In the genomic region with DNA sequence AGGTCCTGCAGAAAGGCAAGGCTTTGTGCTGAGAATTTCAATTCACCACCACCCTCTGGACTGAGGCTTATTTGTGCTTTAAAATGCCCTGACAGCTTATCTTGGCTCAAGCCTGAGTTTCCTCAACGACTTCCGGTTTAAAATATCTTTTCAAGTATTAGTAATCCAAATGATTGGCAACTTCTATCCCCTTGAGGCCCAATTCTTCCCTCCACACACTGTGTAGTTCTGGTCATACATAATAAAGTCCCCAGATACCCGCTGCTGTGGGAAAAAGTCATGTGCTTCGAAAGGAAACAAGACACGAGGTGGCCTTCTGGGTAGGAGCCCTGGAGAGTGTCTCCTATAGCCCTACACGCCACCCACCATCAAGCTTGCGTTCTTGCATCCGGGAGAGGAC, we compare ENCODE assay signal across 25 cellular contexts.
DNase-seq lines count a peak whose midpoint lies in the region; ATAC-seq, FAIRE-seq and TF ChIP-seq lines count a peak whose summit lies in the region.
"Had no signal": no experiment of that assay in that cellular context is flagged by ENCODE, and none has a peak within 500 bp of the region (broad histone marks: within the 10 kb centered on the region; RNA-seq: fewer than 3 reads in every experiment).

No MANE protein-coding gene starts in this region.

- H3K4me1 ChIP-seq in osteoblast (ENCODE audit: insufficient read depth, low read length) (peaks cover 30% of the 10 kb centered on the region), HepG2 (ENCODE audit: insufficient read depth, low read length) (no peaks in the 10 kb centered on the region), suprapubic skin (no peaks in the 10 kb centered on the region)

- in situ Hi-C loops in HepG2 (cut with HindIII; ENCODE audit: extremely low pct_ligation_motif_present, low pct_unique_long_range_greater_than_20kb), result no loop called here

- no peaks in the 10 kb centered on the region for H3K79me2 ChIP-seq in osteoblast (ENCODE audit: insufficient read depth, low read length)
- no peaks in the 10 kb centered on the region for H3K79me2 ChIP-seq in HepG2 (ENCODE audit: insufficient read depth, low read length)

- 22% methylated on average over 8 of the region's 8 CpGs for WGBS in HepG2 (ENCODE audit: low lambda C conversion rate)
- WGBS in suprapubic skin, result 71% methylated on average over 8 of the region's 8 CpGs

- H3K4me2 ChIP-seq in osteoblast (ENCODE audit: insufficient read depth, low read length) (peak overlapping the region; percentile 79), HepG2 (ENCODE audit: low read depth, low read length) (no peak overlapping the region)
- H3K4me2 ChIP-seq: A549 had no signal

- no peak overlapping the region for H3K9ac ChIP-seq in HepG2 (ENCODE audit: insufficient read depth, low read depth, low read length)

- FAIRE-seq in HepG2 (lab: Jason Lieb, UNC), result no peak
- FAIRE-seq: A549 had no signal

- no peak overlapping the region for H2AFZ ChIP-seq in osteoblast (ENCODE audit: low read length)
- H2AFZ ChIP-seq in HepG2 (ENCODE audit: low read length), result no peak overlapping the region

- H3K27me3 ChIP-seq in osteoblast (ENCODE audit: insufficient read depth, low read length), result peaks cover 14% of the 10 kb centered on the region
- H3K27me3 ChIP-seq in HepG2 (ENCODE audit: control insufficient read depth in 1 of 2, insufficient read depth in 2 of 2, low read length in 2 of 2), result peaks cover 0 to 3% of the 10 kb centered on the region in 2 experiments; a peak in 1 of 5 replicates
- no peaks in the 10 kb centered on the region for H3K27me3 ChIP-seq in suprapubic skin
- H3K27me3 ChIP-seq: BE2C had no signal

- intact Hi-C loops in HepG2 (cut with micrococcal nuclease; ENCODE audit: unreplicated experiment), result no loop called here

- H3K36me3 ChIP-seq in osteoblast (ENCODE audit: insufficient read depth, low read length), result no peaks in the 10 kb centered on the region
- no peaks in the 10 kb centered on the region for H3K36me3 ChIP-seq in HepG2 (replicated peaks in 1 of 2; ENCODE audit: control insufficient read depth in 1 of 2, insufficient read depth in 2 of 2, low read length in 2 of 2)
- H3K36me3 ChIP-seq in suprapubic skin, result no peaks in the 10 kb centered on the region
- H3K36me3 ChIP-seq: BE2C had no signal

- TF ChIP-seq RAD21 in HepG2 (CRISPR knock-in tag; IDR thresholded peaks at IDR 0.05), result no peak

- TF ChIP-seq POLR2A in HepG2 (IDR thresholded peaks at IDR 0.05; ENCODE audit: insufficient read depth in 1 of 2, low read depth in 2 of 2, low read length in 2 of 2), result no peak
- TF ChIP-seq POLR2A in suprapubic skin (IDR thresholded peaks at IDR 0.05), result no peak

- H4K20me1 ChIP-seq in osteoblast (ENCODE audit: insufficient read depth, low read length) (no peaks in the 10 kb centered on the region), HepG2 (ENCODE audit: insufficient read depth, low read length) (no peaks in the 10 kb centered on the region)

- TF ChIP-seq EP300 in HepG2 (IDR thresholded peaks at IDR 0.05; ENCODE audit: low read depth in 2 of 2, low read length in 2 of 2) (no peak), HepG2 (CRISPR knock-in tag; IDR thresholded peaks at IDR 0.05; ENCODE audit: borderline replicate concordance) (no peak), suprapubic skin (IDR thresholded peaks at IDR 0.05) (no peak)

- H3K4me3 ChIP-seq in osteoblast (ENCODE audit: insufficient read depth, low read length) (no peak overlapping the region), HepG2 (replicated peaks in 1 of 3; ENCODE audit: insufficient read depth in 1 of 3, low read depth in 2 of 3, low read length in 3 of 3) (no peak overlapping the region), suprapubic skin (no peak overlapping the region)
- H3K4me3 ChIP-seq: A549 had no signal

- no peaks in the 10 kb centered on the region for H3K9me3 ChIP-seq in osteoblast (ENCODE audit: low read depth, low read length)
- no peaks in the 10 kb centered on the region for H3K9me3 ChIP-seq in HepG2 (ENCODE audit: low read length)
- no peaks in the 10 kb centered on the region for H3K9me3 ChIP-seq in suprapubic skin
- H3K9me3 ChIP-seq: A549, BE2C had no signal

- CTCF ChIA-PET in HepG2 (lab: Yijun Ruan, JAX; ENCODE audit: low intra/inter-chr PET ratio, low total read pairs), result no interaction called here

- ATAC-seq in HepG2, result no peak
- no peak for ATAC-seq in HG02759 (IDR thresholded peaks at IDR 0.05; ENCODE audit: unreplicated experiment)
- ATAC-seq in GM18909 (IDR thresholded peaks at IDR 0.05; ENCODE audit: poor library complexity, unreplicated experiment), result no peak
- ATAC-seq: A549, Panc1 had no signal

- TF ChIP-seq CTCF in osteoblast (IDR thresholded peaks at IDR 0.05; ENCODE audit: extremely low read depth, low read depth, low read length), result no peak
- no peak for TF ChIP-seq CTCF in HepG2 (CRISPR knock-in tag; IDR thresholded peaks at IDR 0.05)
- no peak for TF ChIP-seq CTCF in suprapubic skin (IDR thresholded peaks at IDR 0.05)

- peak; percentile 18 for DNase-seq in COLO829 (ENCODE audit: low spot score)
- peak; percentile 62 for DNase-seq in UCSD-AML1 (lab: John Stamatoyannopoulos, UW; ENCODE audit: unreplicated experiment)
- peak; percentile 11 for DNase-seq in fibroblast of peridontal ligament (ENCODE audit: extremely low read depth)
- DNase-seq in osteoblast (ENCODE audit: insufficient read length, low spot score, missing footprints), result peak; percentile 43
- no peak for DNase-seq in HepG2 (ENCODE audit: low spot score)
- no peak for DNase-seq in suprapubic skin (ENCODE audit: low spot score in 2 of 2)
- DNase-seq: BE2C; CD4-positive, CD25-positive, alpha-beta regulatory T cell; COR-L47; DMS79 treated with DMSO at 0.1 percent for 48 hours; GM23248; H9; HFFc6; KBM-7; NCI-H1105; NCI-H146; NCI-H2029; NCI-H226; NCI-H510A treated with DMSO at 0.1 percent for 48 hours; NCI-H774; SIG-M5 had no signal

- no TSS peak for BruUV-seq in HepG2 (replicated peaks; lab: Mats Ljungman, UMichigan)

- POLR2A ChIA-PET in HepG2 (lab: Yijun Ruan, JAX), result no interaction called here

- no peak overlapping the region for H3K27ac ChIP-seq in osteoblast (ENCODE audit: low read depth, low read length)
- H3K27ac ChIP-seq in HepG2 (ENCODE audit: extremely low read length, insufficient read depth, low read length), result no peak overlapping the region
- H3K27ac ChIP-seq in suprapubic skin, result no peak overlapping the region
- H3K27ac ChIP-seq: A549 had no signal

TF ChIP-seq in HepG2, 621 proteins besides CTCF, POLR2A, EP300 and RAD21 (continues in another document):
- TF ChIP-seq, protein P1, sequence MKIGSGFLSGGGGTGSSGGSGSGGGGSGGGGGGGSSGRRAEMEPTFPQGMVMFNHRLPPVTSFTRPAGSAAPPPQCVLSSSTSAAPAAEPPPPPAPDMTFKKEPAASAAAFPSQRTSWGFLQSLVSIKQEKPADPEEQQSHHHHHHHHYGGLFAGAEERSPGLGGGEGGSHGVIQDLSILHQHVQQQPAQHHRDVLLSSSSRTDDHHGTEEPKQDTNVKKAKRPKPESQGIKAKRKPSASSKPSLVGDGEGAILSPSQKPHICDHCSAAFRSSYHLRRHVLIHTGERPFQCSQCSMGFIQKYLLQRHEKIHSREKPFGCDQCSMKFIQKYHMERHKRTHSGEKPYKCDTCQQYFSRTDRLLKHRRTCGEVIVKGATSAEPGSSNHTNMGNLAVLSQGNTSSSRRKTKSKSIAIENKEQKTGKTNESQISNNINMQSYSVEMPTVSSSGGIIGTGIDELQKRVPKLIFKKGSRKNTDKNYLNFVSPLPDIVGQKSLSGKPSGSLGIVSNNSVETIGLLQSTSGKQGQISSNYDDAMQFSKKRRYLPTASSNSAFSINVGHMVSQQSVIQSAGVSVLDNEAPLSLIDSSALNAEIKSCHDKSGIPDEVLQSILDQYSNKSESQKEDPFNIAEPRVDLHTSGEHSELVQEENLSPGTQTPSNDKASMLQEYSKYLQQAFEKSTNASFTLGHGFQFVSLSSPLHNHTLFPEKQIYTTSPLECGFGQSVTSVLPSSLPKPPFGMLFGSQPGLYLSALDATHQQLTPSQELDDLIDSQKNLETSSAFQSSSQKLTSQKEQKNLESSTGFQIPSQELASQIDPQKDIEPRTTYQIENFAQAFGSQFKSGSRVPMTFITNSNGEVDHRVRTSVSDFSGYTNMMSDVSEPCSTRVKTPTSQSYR (CRISPR knock-in tag; IDR thresholded peaks at IDR 0.05; ENCODE audit: borderline replicate concordance), result no peak
- no peak for TF ChIP-seq TEAD2 (CRISPR knock-in tag; IDR thresholded peaks at IDR 0.05)
- TF ChIP-seq IRF1 (CRISPR knock-in tag; IDR thresholded peaks at IDR 0.05; ENCODE audit: low read depth), result no peak
- TF ChIP-seq TGIF2 (CRISPR knock-in tag; IDR thresholded peaks at IDR 0.05), result no peak
- no peak for TF ChIP-seq ASH2L (IDR thresholded peaks at IDR 0.05; ENCODE audit: insufficient read length, low read depth, low read length)
- no peak for TF ChIP-seq ZNF383 (CRISPR knock-in tag; IDR thresholded peaks at IDR 0.05; ENCODE audit: borderline replicate concordance)
- TF ChIP-seq ZSCAN21 (CRISPR knock-in tag; IDR thresholded peaks at IDR 0.05; ENCODE audit: borderline replicate concordance), result no peak
- no peak for TF ChIP-seq ZNF124 (CRISPR knock-in tag; IDR thresholded peaks at IDR 0.05)
- TF ChIP-seq ZNF260 (CRISPR knock-in tag; IDR thresholded peaks at IDR 0.05; ENCODE audit: borderline replicate concordance, low read depth), result no peak
- TF ChIP-seq ZNF777 (CRISPR knock-in tag; IDR thresholded peaks at IDR 0.05), result no peak
- TF ChIP-seq ZNF232 (CRISPR knock-in tag; IDR thresholded peaks at IDR 0.05; ENCODE audit: borderline replicate concordance), result no peak
- no peak for TF ChIP-seq MED8 (CRISPR knock-in tag; IDR thresholded peaks at IDR 0.05; ENCODE audit: insufficient replicate concordance)
- TF ChIP-seq, protein P2, sequence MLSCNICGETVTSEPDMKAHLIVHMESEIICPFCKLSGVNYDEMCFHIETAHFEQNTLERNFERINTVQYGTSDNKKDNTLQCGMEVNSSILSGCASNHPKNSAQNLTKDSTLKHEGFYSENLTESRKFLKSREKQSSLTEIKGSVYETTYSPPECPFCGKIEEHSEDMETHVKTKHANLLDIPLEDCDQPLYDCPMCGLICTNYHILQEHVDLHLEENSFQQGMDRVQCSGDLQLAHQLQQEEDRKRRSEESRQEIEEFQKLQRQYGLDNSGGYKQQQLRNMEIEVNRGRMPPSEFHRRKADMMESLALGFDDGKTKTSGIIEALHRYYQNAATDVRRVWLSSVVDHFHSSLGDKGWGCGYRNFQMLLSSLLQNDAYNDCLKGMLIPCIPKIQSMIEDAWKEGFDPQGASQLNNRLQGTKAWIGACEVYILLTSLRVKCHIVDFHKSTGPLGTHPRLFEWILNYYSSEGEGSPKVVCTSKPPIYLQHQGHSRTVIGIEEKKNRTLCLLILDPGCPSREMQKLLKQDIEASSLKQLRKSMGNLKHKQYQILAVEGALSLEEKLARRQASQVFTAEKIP (CRISPR knock-in tag; IDR thresholded peaks at IDR 0.05; ENCODE audit: borderline replicate concordance), result no peak

Comparison
In these comparisons a context has a peak if more than half of its experiments do, and no peak if none do; other contexts are left out.
1. DNase-seq: peak in COLO829 (single experiment), UCSD-AML1 (single experiment), fibroblast of peridontal ligament (single experiment) and osteoblast (single experiment); none in HepG2 (single experiment) and suprapubic skin (0 of 2).